ENCODE assay signal across 24 cellular contexts in the genomic region with DNA sequence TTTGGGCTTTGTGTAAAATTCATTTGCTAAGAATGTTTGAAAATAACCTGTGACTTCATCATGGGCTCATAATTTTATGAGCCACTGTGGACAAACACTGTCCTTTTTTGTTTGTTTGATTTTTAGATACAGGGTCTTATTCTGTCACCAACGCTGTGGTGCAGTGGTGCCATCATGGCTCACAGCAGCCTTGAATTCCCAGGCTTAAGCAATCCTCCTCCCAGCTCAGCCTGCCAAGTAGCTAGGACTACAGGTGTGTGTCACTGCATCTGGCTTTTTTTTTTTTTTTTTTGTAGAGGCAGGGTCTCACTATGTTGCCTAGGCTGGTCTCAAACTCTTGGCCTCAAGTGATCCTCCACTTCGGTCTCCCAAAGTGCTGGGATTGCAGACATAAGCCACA.
"Had no signal": no experiment of that assay in that cellular context is flagged by ENCODE, and none has a peak within 500 bp of the region (broad histone marks: within the 10 kb centered on the region; RNA-seq: fewer than 3 reads in every experiment).

No MANE protein-coding gene starts in this region.

- H3K4me3 Mint-ChIP-seq: activated CD4-positive, alpha-beta memory T cell treated with anti-CD3 and anti-CD28 coated beads for 36 hours; activated CD4-positive, alpha-beta T cell treated with anti-CD3 and anti-CD28 coated beads, Interleukin-2, amount 10 ng/mL, durations not matched to agents 7 days and 5 days; activated naive CD8-positive, alpha-beta T cell treated with anti-CD3 and anti-CD28 coated beads, Interleukin-2, amount 50 U/mL, for 24 hours; activated T-cell treated with anti-CD3 and anti-CD28 coated beads, Interleukin-2, amount 50 U/mL, for 4 hours; T-cell had no signal

- H3K27me3 ChIP-seq: brain microvascular endothelial cell had no signal

- H3K9me3 Mint-ChIP-seq: activated CD4-positive, alpha-beta memory T cell treated with anti-CD3 and anti-CD28 coated beads for 36 hours; activated CD4-positive, alpha-beta T cell treated with anti-CD3 and anti-CD28 coated beads, Interleukin-2, amount 10 ng/mL, durations not matched to agents 7 days and 5 days; activated naive CD4-positive, alpha-beta T cell treated with anti-CD3 and anti-CD28 coated beads, Interleukin-2, amount 50 U/mL, for 72 hours; activated naive CD8-positive, alpha-beta T cell treated with anti-CD3 and anti-CD28 coated beads, Interleukin-2, amount 50 U/mL, for 24 hours; activated T-cell treated with anti-CD3 and anti-CD28 coated beads, Interleukin-2, amount 50 U/mL, for 4 hours; T-cell had no signal

- H3K4me3 ChIP-seq: SK-N-MC had no signal

- DNase-seq: activated CD4-positive, alpha-beta memory T cell treated with anti-CD3 and anti-CD28 coated beads for 36 hours; activated CD4-positive, alpha-beta T cell treated with anti-CD3 and anti-CD28 coated beads, Interleukin-2, amount 10 ng/mL, durations not matched to agents 7 days and 5 days; activated CD4-positive, CD25-positive, alpha-beta regulatory T cell; activated CD8-positive, alpha-beta memory T cell treated with anti-CD3 and anti-CD28 coated beads for 24 hours; activated effector memory CD4-positive, alpha-beta T cell treated with anti-CD3 and anti-CD28 coated beads, Interleukin-2, amount 50 U/mL, for 16 hours; activated naive CD4-positive, alpha-beta T cell treated with Interleukin-2 at 50 U/mL for 16 hours; activated naive CD8-positive, alpha-beta T cell treated with anti-CD3 and anti-CD28 coated beads, Interleukin-2, amount 50 U/mL, for 24 hours; activated T-cell treated with anti-CD3 and anti-CD28 coated beads, Interleukin-2, amount 50 U/mL, for 4 hours; amygdala; brain microvascular endothelial cell; cerebellar nuclear complex; NCI-H1105 treated with DMSO at 0.1 percent for 48 hours; NCI-H1436 treated with DMSO at 0.1 percent for 48 hours; NCI-H1930; NCI-H345; NCI-H510A; NCI-H526 treated with DMSO at 0.1 percent for 48 hours; T-cell; T-helper 2 cell; T1000 had no signal

- H3K36me3 ChIP-seq: brain microvascular endothelial cell had no signal

- ATAC-seq: activated naive CD4-positive, alpha-beta T cell treated with anti-CD3 and anti-CD28 coated beads, Interleukin-2, amount 50 U/mL, for 72 hours; activated naive CD8-positive, alpha-beta T cell treated with anti-CD3 and anti-CD28 coated beads, Interleukin-2, amount 50 U/mL, for 24 hours; activated T-cell treated with anti-CD3 and anti-CD28 coated beads, Interleukin-2, amount 50 U/mL, for 4 hours; T-cell had no signal

- H3K27ac ChIP-seq: brain microvascular endothelial cell, SK-N-MC had no signal

- H3K36me3 Mint-ChIP-seq: activated CD4-positive, alpha-beta memory T cell treated with anti-CD3 and anti-CD28 coated beads for 36 hours; activated naive CD4-positive, alpha-beta T cell treated with anti-CD3 and anti-CD28 coated beads, Interleukin-2, amount 50 U/mL, for 72 hours had no signal

- H3K27ac Mint-ChIP-seq: activated CD4-positive, alpha-beta memory T cell treated with anti-CD3 and anti-CD28 coated beads for 36 hours; activated CD4-positive, alpha-beta T cell treated with anti-CD3 and anti-CD28 coated beads, Interleukin-2, amount 10 ng/mL, durations not matched to agents 7 days and 5 days; activated naive CD4-positive, alpha-beta T cell treated with anti-CD3 and anti-CD28 coated beads, Interleukin-2, amount 50 U/mL, for 72 hours; activated naive CD8-positive, alpha-beta T cell treated with anti-CD3 and anti-CD28 coated beads, Interleukin-2, amount 50 U/mL, for 24 hours; T-cell had no signal

- FAIRE-seq: astrocyte, TTC549 had no signal

- H3K27me3 Mint-ChIP-seq: activated CD4-positive, alpha-beta memory T cell treated with anti-CD3 and anti-CD28 coated beads for 36 hours; activated CD4-positive, alpha-beta T cell treated with anti-CD3 and anti-CD28 coated beads, Interleukin-2, amount 10 ng/mL, durations not matched to agents 7 days and 5 days; activated naive CD8-positive, alpha-beta T cell treated with anti-CD3 and anti-CD28 coated beads, Interleukin-2, amount 50 U/mL, for 24 hours; T-cell had no signal
